22 cellular contexts compared by ENCODE assay signal in the genomic region with DNA sequence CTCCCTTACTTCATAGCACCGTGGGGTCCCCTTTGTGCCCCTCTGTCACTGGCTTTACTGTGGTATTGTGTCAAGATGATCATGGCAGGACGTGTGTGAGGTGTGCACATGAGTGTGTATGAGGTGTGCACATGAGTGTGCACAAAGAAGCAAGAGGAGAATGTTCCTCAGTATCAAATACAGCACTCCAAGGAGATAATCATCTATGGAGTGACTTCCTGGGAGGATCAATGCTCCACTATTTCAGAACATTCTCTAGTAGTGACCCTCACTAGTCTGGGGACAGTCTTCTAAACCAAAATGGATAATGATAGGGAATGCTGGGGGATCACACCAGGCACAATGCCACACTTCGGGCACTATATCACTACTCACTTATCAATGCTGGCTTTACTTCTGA.
DNase-seq lines count a peak whose midpoint lies in the region; ATAC-seq, FAIRE-seq and TF ChIP-seq lines count a peak whose summit lies in the region.
"Had no signal": no experiment of that assay in that cellular context is flagged by ENCODE, and none has a peak within 500 bp of the region (broad histone marks: within the 10 kb centered on the region; RNA-seq: fewer than 3 reads in every experiment).

No MANE protein-coding gene starts in this region.

- TF ChIP-seq CTCF in HEK293 (tag by site-specific recombination; IDR thresholded peaks at IDR 0.05) (no peak), K562 (IDR thresholded peaks at IDR 0.05 in 2 of 3, conservative IDR thresholded peaks at IDR 0.05 in 1 of 3; ENCODE audit: insufficient read depth in 2 of 3, low read depth in 1 of 3, low read length in 3 of 3) (no peak), sigmoid colon (IDR thresholded peaks at IDR 0.05) (no peak)

- POLR2A ChIA-PET in HEK293 (lab: Yijun Ruan, JAX), result no interaction called here
- POLR2A ChIA-PET in K562 (lab: Yijun Ruan, JAX), result interaction anchor here (0.6 to 1.4 kb wide), 3 partner anchors 11 to 413 kb away, joined by 3 to 4 read pairs (median 3); no protein-coding TSS in a partner anchor

- no peaks in the 10 kb centered on the region for H4K20me1 ChIP-seq in K562 (replicated peaks; ENCODE audit: control insufficient read depth, insufficient read depth, low read length)
- H4K20me1 ChIP-seq: BLaER1 treated with 17β-estradiol and CSF1 and Interleukin-3, amounts not matched to agents 10 nM and 100 nM had no signal

- no peak for TF ChIP-seq EP300 in K562 (IDR thresholded peaks at IDR 0.05; ENCODE audit: low read length)
- TF ChIP-seq EP300 in sigmoid colon (IDR thresholded peaks at IDR 0.05), result no peak

- no peak; the same call in 2 of the 3 replicates for ATAC-seq in K562
- ATAC-seq: A549; CD8-positive, alpha-beta T cell had no signal

- DNase-seq in K562 (ENCODE audit: extremely low read depth in 1 of 4, low spot score in 3 of 4), result no peak
- no peak for DNase-seq in sigmoid colon
- DNase-seq in GM19238 (ENCODE audit: insufficient read length, low spot score), result no peak
- DNase-seq in COLO668 (lab: John Stamatoyannopoulos, UW; ENCODE audit: unreplicated experiment), result no peak
- DNase-seq in kidney glomerular epithelial cell (lab: John Stamatoyannopoulos, UW), result no peak
- DNase-seq: AML-193; CD4-positive, alpha-beta T cell; CD8-positive, alpha-beta T cell; COR-L47; DMS 273 treated with DMSO at 0.1 percent for 48 hours; DMS153; DMS53; DMS79; DND-41; GF-D8 had no signal

- H3K27ac ChIP-seq in HEK293 (ENCODE audit: extremely low read depth, low read depth, low read length), result no peak overlapping the region
- no peak overlapping the region for H3K27ac ChIP-seq in K562 (ENCODE audit: extremely low read depth, low read depth, low read length)
- H3K27ac ChIP-seq in sigmoid colon, result peak overlapping the region in 3 of 4 donors; percentile 32 to 52 (median 39)
- H3K27ac ChIP-seq: 22Rv1; A549; BLaER1 treated with 17β-estradiol and CSF1 and Interleukin-3, amounts not matched to agents 10 nM and 100 nM; C4-2B had no signal

- H3K79me2 ChIP-seq in K562 (ENCODE audit: control insufficient read depth, insufficient read depth, low read length), result peaks cover 5% of the 10 kb centered on the region; the same call in 1 of the 3 replicates

- in situ Hi-C loops in K562 (cut with MboI), result no loop called here

- H3K9me3 ChIP-seq in HEK293 (ENCODE audit: control insufficient read depth, insufficient read depth, low read depth, low read length), result no peaks in the 10 kb centered on the region
- no peaks in the 10 kb centered on the region for H3K9me3 ChIP-seq in K562 (replicated peaks; ENCODE audit: control insufficient read depth, insufficient read depth, low read depth, low read length)
- no peaks in the 10 kb centered on the region for H3K9me3 ChIP-seq in sigmoid colon
- H3K9me3 ChIP-seq: A549; BLaER1 treated with 17β-estradiol and CSF1 and Interleukin-3, amounts not matched to agents 10 nM and 100 nM had no signal

- no peak for FAIRE-seq in K562 (lab: Jason Lieb, UNC)
- FAIRE-seq: A549, G401.6, GM12891 had no signal

- WGBS in K562 (ENCODE audit: insufficient coverage, low coverage, missing lambda C conversion rate), result 23% methylated on average over 3 of the region's 3 CpGs
- 82 to 88% methylated on average over 3 of the region's 3 CpGs for WGBS in sigmoid colon, 2 donors

- BruUV-seq in K562 (replicated peaks; lab: Mats Ljungman, UMichigan), result no TSS peak

- peaks cover 6% of the 10 kb centered on the region; the same call in 1 of the 2 replicates for H3K4me1 ChIP-seq in HEK293 (ENCODE audit: control insufficient read depth, insufficient read depth, low read length)
- H3K4me1 ChIP-seq in K562 (replicated peaks in 1 of 2; ENCODE audit: control insufficient read depth in 2 of 2, insufficient read depth in 2 of 2, low read length in 2 of 2), result peaks cover 0 to 20% of the 10 kb centered on the region in 2 experiments; a peak in 3 of 5 replicates
- peaks cover 0 to 67% (median 42%) of the 10 kb centered on the region in 4 donors for H3K4me1 ChIP-seq in sigmoid colon

- H3K27me3 ChIP-seq in K562 (ENCODE audit: control insufficient read depth in 2 of 2, insufficient read depth in 2 of 2, low read length in 2 of 2) (no peaks in the 10 kb centered on the region), sigmoid colon (no peaks in the 10 kb centered on the region)
- H3K27me3 ChIP-seq: BLaER1 treated with 17β-estradiol and CSF1 and Interleukin-3, amounts not matched to agents 10 nM and 100 nM had no signal

- no peak for TF ChIP-seq POLR2A in K562 (conservative IDR thresholded peaks at IDR 0.05)
- TF ChIP-seq POLR2A in sigmoid colon (IDR thresholded peaks at IDR 0.05), result no peak

- no peaks in the 10 kb centered on the region for H3K9me1 ChIP-seq in K562 (ENCODE audit: control insufficient read depth, insufficient read depth, low read length)

- intact Hi-C loops in K562 (cut with micrococcal nuclease) (no loop called here), sigmoid colon (cut with DNase I) (no loop called here)

- no peak for TF ChIP-seq RAD21 in K562 (CRISPR knock-in tag; conservative IDR thresholded peaks at IDR 0.05 in 1 of 2, IDR thresholded peaks at IDR 0.05 in 1 of 2)

- CTCF ChIA-PET in HEK293 (lab: Yijun Ruan, JAX), result no interaction called here
- CTCF ChIA-PET in K562 (lab: Yijun Ruan, JAX; ENCODE audit: low intra/inter-chr PET ratio), result no interaction called here

- no peak overlapping the region for H3K9ac ChIP-seq in K562 (ENCODE audit: insufficient read depth in 1 of 2, low read depth in 2 of 2, low read length in 2 of 2)
- H3K9ac ChIP-seq: BLaER1 treated with 17β-estradiol and CSF1 and Interleukin-3, amounts not matched to agents 10 nM and 100 nM had no signal

- H3K4me3 ChIP-seq in HEK293 (ENCODE audit: low read depth, low read length), result no peak overlapping the region
- no peak overlapping the region for H3K4me3 ChIP-seq in K562
- no peak overlapping the region for H3K4me3 ChIP-seq in sigmoid colon
- H3K4me3 ChIP-seq: A549; BLaER1 treated with 17β-estradiol and CSF1 and Interleukin-3, amounts not matched to agents 10 nM and 100 nM had no signal

- no peak overlapping the region; the same call in 1 of the 2 replicates for H2AFZ ChIP-seq in K562 (ENCODE audit: low read depth, low read length)

- H3K36me3 ChIP-seq in HEK293 (ENCODE audit: control insufficient read depth in 2 of 2, insufficient read depth in 1 of 2, low read length in 2 of 2), result no peaks in the 10 kb centered on the region
- H3K36me3 ChIP-seq in K562 (ENCODE audit: control insufficient read depth, insufficient read depth, low read length), result no peaks in the 10 kb centered on the region; the same call in 2 of the 3 replicates
- H3K36me3 ChIP-seq in sigmoid colon, result no peaks in the 10 kb centered on the region
- H3K36me3 ChIP-seq: BLaER1 treated with 17β-estradiol and CSF1 and Interleukin-3, amounts not matched to agents 10 nM and 100 nM had no signal

- 0 out of 2 replicates have a peak overlapping the region, but pooled peaks have one; percentile 13 for H3K4me2 ChIP-seq in K562 (ENCODE audit: insufficient read depth, low read length)
- H3K4me2 ChIP-seq: A549; BLaER1 treated with 17β-estradiol and CSF1 and Interleukin-3, amounts not matched to agents 10 nM and 100 nM had no signal

TF ChIP-seq in HEK293, 187 proteins besides CTCF, POLR2A, EP300 and RAD21:
- TF ChIP-seq ZNF610 (tag by site-specific recombination; IDR thresholded peaks at IDR 0.05; ENCODE audit: borderline replicate concordance), result no peak
- TF ChIP-seq REPIN1 (tag by site-specific recombination; IDR thresholded peaks at IDR 0.05; ENCODE audit: low read depth), result no peak
- peak; percentile 60; the same call in 1 of the 2 replicates for TF ChIP-seq ZNF18 (tag by site-specific recombination; IDR thresholded peaks at IDR 0.05)
- no peak for TF ChIP-seq ZFP3 (tag by site-specific recombination; IDR thresholded peaks at IDR 0.05; ENCODE audit: low read depth)
- TF ChIP-seq ZNF843 (tag by site-specific recombination; IDR thresholded peaks at IDR 0.05), result no peak

TF ChIP-seq in K562, 482 proteins besides CTCF, POLR2A, EP300 and RAD21:
- TF ChIP-seq POLR3G (IDR thresholded peaks at IDR 0.05; ENCODE audit: extremely low read depth, insufficient read length, insufficient replicate concordance), result no peak
- no peak for TF ChIP-seq NR4A1 (CRISPR knock-in tag; IDR thresholded peaks at IDR 0.05)
- TF ChIP-seq NR4A1 (tag; IDR thresholded peaks at IDR 0.05), result 0 out of 2 replicates have a peak, but pooled peaks have one; percentile 63
- TF ChIP-seq HDAC2 (IDR thresholded peaks at IDR 0.05), result no peak

Comparison
In these comparisons a context has a peak if more than half of its experiments do, and no peak if none do; other contexts are left out.
1. H3K27ac ChIP-seq: peak in sigmoid colon (3 of 4); none in HEK293 (single experiment) and K562 (single experiment).